23 cellular contexts compared by ENCODE assay signal in genomic region chr6:98648211-98648914, GRCh38.
"Had no signal": no experiment of that assay in that cellular context is flagged by ENCODE, and none has a peak within 500 bp of the region (broad histone marks: within the 10 kb centered on the region; RNA-seq: fewer than 3 reads in every experiment).

No MANE protein-coding gene starts in this region.

- H3K9me3 Mint-ChIP-seq: activated naive CD8-positive, alpha-beta T cell treated with anti-CD3 and anti-CD28 coated beads for 36 hours; activated T-cell treated with anti-CD3 and anti-CD28 coated beads, Interleukin-2, amount 50 U/mL, for 4 hours; activated T-helper 2 cell treated with anti-CD3 and anti-CD28 coated beads, Interferon-gamma antibody, Interleukin-2, Interleukin-4, amounts not matched to agents 10 μg/mL and 5 μg/mL and 100 μg/mL, durations not matched to agents 14 hours and 24 hours and 36 hours; naive B cell had no signal

- H3K27me3 Mint-ChIP-seq: progenitor cell of endocrine pancreas, T-helper 17 cell had no signal

- DNase-seq: activated CD4-positive, alpha-beta T cell treated with anti-CD3 and anti-CD28 coated beads for 4 hours; activated CD4-positive, alpha-beta T cell treated with anti-CD3 and anti-CD28 coated beads, Interleukin-2, amount 50 U/mL, for 48 hours; activated CD4-positive, CD25-positive, alpha-beta regulatory T cell; activated CD8-positive, alpha-beta memory T cell treated with anti-CD3 and anti-CD28 coated beads, Interleukin-2, amount 50 U/mL, for 48 hours; activated naive CD4-positive, alpha-beta T cell; activated naive CD8-positive, alpha-beta T cell treated with anti-CD3 and anti-CD28 coated beads for 36 hours; activated T-cell treated with anti-CD3 and anti-CD28 coated beads, Interleukin-2, amount 50 U/mL, for 4 hours; body of pancreas; cortex of kidney; kidney; lower lobe of right lung; mesendoderm; mucosa of descending colon; naive B cell; retina; spleen; stimulated activated CD4-positive, alpha-beta T cell treated with anti-CD3 and anti-CD28 coated beads, Interleukin-4, amount 100 ng/mL, for 1 hour; stimulated activated naive CD4-positive, alpha-beta T cell treated with Interleukin-2 at 50 U/mL for 16 hours; T-helper 17 cell; upper lobe of left lung had no signal

- ATAC-seq: activated T-cell treated with anti-CD3 and anti-CD28 coated beads, Interleukin-2, amount 50 U/mL, for 4 hours; body of pancreas; left lobe of liver; lower lobe of right lung; mucosa of descending colon; T-helper 17 cell had no signal

- H3K4me1 Mint-ChIP-seq: activated naive CD8-positive, alpha-beta T cell treated with anti-CD3 and anti-CD28 coated beads for 36 hours; naive B cell; T-helper 17 cell had no signal

- H3K27ac Mint-ChIP-seq: activated naive CD8-positive, alpha-beta T cell treated with anti-CD3 and anti-CD28 coated beads for 36 hours; activated T-helper 2 cell treated with anti-CD3 and anti-CD28 coated beads, Interferon-gamma antibody, Interleukin-2, Interleukin-4, amounts not matched to agents 10 μg/mL and 5 μg/mL and 100 μg/mL, durations not matched to agents 14 hours and 24 hours and 36 hours; naive B cell; progenitor cell of endocrine pancreas; T-helper 17 cell had no signal

- H3K4me3 Mint-ChIP-seq: activated naive CD8-positive, alpha-beta T cell treated with anti-CD3 and anti-CD28 coated beads for 36 hours; activated T-cell treated with anti-CD3 and anti-CD28 coated beads, Interleukin-2, amount 50 U/mL, for 4 hours; naive B cell; T-helper 17 cell had no signal

- H3K36me3 Mint-ChIP-seq: activated naive CD8-positive, alpha-beta T cell treated with anti-CD3 and anti-CD28 coated beads for 36 hours; naive B cell had no signal
